9 cellular contexts compared by ENCODE assay signal in the genomic region with DNA sequence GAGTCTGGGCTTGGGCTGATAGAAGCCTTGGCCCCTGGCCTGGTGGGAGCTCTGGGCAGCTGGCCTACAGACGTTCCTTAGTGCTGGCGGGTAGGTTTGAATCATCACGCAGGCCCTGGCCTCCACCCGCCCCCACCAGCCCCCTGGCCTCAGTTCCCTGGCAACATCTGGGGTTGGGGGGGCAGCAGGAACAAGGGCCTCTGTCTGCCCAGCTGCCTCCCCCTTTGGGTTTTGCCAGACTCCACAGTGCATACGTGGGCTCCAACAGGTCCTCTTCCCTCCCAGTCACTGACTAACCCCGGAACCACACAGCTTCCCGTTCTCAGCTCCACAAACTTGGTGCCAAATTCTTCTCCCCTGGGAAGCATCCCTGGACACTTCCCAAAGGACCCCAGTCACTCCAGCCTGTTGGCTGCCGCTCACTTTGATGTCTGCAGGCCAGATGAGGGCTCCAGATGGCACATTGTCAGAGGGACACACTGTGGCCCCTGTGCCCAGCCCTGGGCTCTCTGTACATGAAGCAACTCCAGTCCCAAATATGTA. TPM values are rescaled to one million over a fixed set of nuclear protein-coding genes. Genes with fewer than 3 reads are reported as not detected.
A peak's percentile ranks its signal among the peaks of the same experiment; 100 is the strongest.
DNase-seq lines count a peak whose midpoint lies in the region; ATAC-seq and TF ChIP-seq lines count a peak whose summit lies in the region.
"Had no signal": no experiment of that assay in that cellular context is flagged by ENCODE, and none has a peak within 500 bp of the region (broad histone marks: within the 10 kb centered on the region; RNA-seq: fewer than 3 reads in every experiment).

No MANE protein-coding gene starts in this region.

- peak overlapping the region; percentile 88 for H3K4me3 Mint-ChIP-seq in activated CD4-positive, alpha-beta T cell treated with anti-CD3 and anti-CD28 coated beads, Interleukin-2, amount 10 ng/mL, durations not matched to agents 7 days and 5 days

- peak overlapping the region; percentile 33 to 92 for H3K27ac ChIP-seq in left lung
- H3K27ac ChIP-seq in tibial artery = peak overlapping the region; percentile 94 to 97

- TF ChIP-seq CTCF in left lung (IDR thresholded peaks at IDR 0.05) (no peak), tibial artery (IDR thresholded peaks at IDR 0.05) (no peak)

- H3K27me3 Mint-ChIP-seq in activated CD4-positive, alpha-beta T cell treated with anti-CD3 and anti-CD28 coated beads, Interleukin-2, amount 10 ng/mL, durations not matched to agents 7 days and 5 days = peaks cover 5% of the 10 kb centered on the region

- H3K36me3 Mint-ChIP-seq in activated CD4-positive, alpha-beta T cell treated with anti-CD3 and anti-CD28 coated beads, Interleukin-2, amount 10 ng/mL, durations not matched to agents 7 days and 5 days (ENCODE audit: low read depth) = peaks cover 3% of the 10 kb centered on the region

- no peaks in the 10 kb centered on the region for H3K27me3 ChIP-seq in adipocyte (replicated peaks; ENCODE audit: control insufficient read depth, insufficient read depth, low read length)
- H3K27me3 ChIP-seq in left lung = no peaks in the 10 kb centered on the region
- no peaks in the 10 kb centered on the region for H3K27me3 ChIP-seq in tibial artery
- H3K27me3 ChIP-seq: cardiac muscle cell had no signal

- H3K4me3 ChIP-seq in adipocyte (ENCODE audit: low read length) = peak overlapping the region; percentile 87
- H3K4me3 ChIP-seq in left lung = peak overlapping the region in 1 of 2 donors; percentile 93
- H3K4me3 ChIP-seq in tibial artery = peak overlapping the region in 1 of 2 donors; percentile 84

- POLR2A ChIA-PET in activated CD4-positive, alpha-beta T cell treated with anti-CD3 and anti-CD28 coated beads, Interleukin-2, amount 10 ng/mL, durations not matched to agents 7 days and 5 days (lab: Charles Lee) = interaction anchor here (0.7 kb wide), 1 partner anchor 292 kb away, joined by 3 read pairs; no protein-coding TSS in a partner anchor

- H3K9ac ChIP-seq in adipocyte (ENCODE audit: low read length) = peak overlapping the region; percentile 96

- H3K36me3 ChIP-seq in adipocyte (ENCODE audit: control insufficient read depth, insufficient read depth, low read length, severe bottlenecking) (no peaks in the 10 kb centered on the region), left lung (no peaks in the 10 kb centered on the region), tibial artery (no peaks in the 10 kb centered on the region)
- H3K36me3 ChIP-seq: cardiac muscle cell had no signal

- H3K27ac Mint-ChIP-seq in activated CD4-positive, alpha-beta T cell treated with anti-CD3 and anti-CD28 coated beads, Interleukin-2, amount 10 ng/mL, durations not matched to agents 7 days and 5 days = no peak overlapping the region

- H3K4me1 ChIP-seq in adipocyte (ENCODE audit: control insufficient read depth, insufficient read depth, low read length) (peaks cover 34% of the 10 kb centered on the region), left lung (peaks cover 10 to 36% of the 10 kb centered on the region in 2 donors), tibial artery (peaks cover 0 to 34% (median 26%) of the 10 kb centered on the region in 4 donors)

- intact Hi-C loops in left lung (cut with DNase I) = loop anchor here in 1 of 2 donors (2.0 kb wide), 1 partner anchor 308 kb away; no protein-coding TSS in a partner anchor
- intact Hi-C loops in tibial artery (cut with DNase I; ENCODE audit: low total_unique reads) = loop anchor here (2.0 to 10.0 kb wide), 3 partner anchors 64 to 306 kb away; no protein-coding TSS in a partner anchor

- H3K9me3 Mint-ChIP-seq in activated CD4-positive, alpha-beta T cell treated with anti-CD3 and anti-CD28 coated beads, Interleukin-2, amount 10 ng/mL, durations not matched to agents 7 days and 5 days = no peaks in the 10 kb centered on the region

- no peak for DNase-seq in activated CD4-positive, alpha-beta T cell treated with anti-CD3 and anti-CD28 coated beads, Interleukin-2, amount 10 ng/mL, durations not matched to agents 7 days and 5 days
- DNase-seq in activated CD4-positive, alpha-beta T cell treated with anti-CD3 and anti-CD28 coated beads for 1 hour = no peak
- peak; percentile 4 for DNase-seq in adipocyte (ENCODE audit: low read depth)
- peak in 1 of 2 donors; percentile 64 for DNase-seq in left lung
- peak in 1 of 2 donors; percentile 42 for DNase-seq in tibial artery
- no peak for DNase-seq in SKM-1 treated with dmso at 0.1 percent for 144 hours (lab: John Stamatoyannopoulos, UW; ENCODE audit: unreplicated experiment)
- DNase-seq in OCI-M2 (lab: John Stamatoyannopoulos, UW; ENCODE audit: unreplicated experiment) = no peak

- ATAC-seq in left lung (no peak), GM19455 (IDR thresholded peaks at IDR 0.05; ENCODE audit: unreplicated experiment) (no peak)

- peaks cover 24% of the 10 kb centered on the region for H3K4me1 Mint-ChIP-seq in activated CD4-positive, alpha-beta T cell treated with anti-CD3 and anti-CD28 coated beads, Interleukin-2, amount 10 ng/mL, durations not matched to agents 7 days and 5 days

- CTCF ChIA-PET in activated CD4-positive, alpha-beta T cell treated with anti-CD3 and anti-CD28 coated beads, Interleukin-2, amount 10 ng/mL, durations not matched to agents 7 days and 5 days (lab: Charles Lee) = interaction anchor here (0.7 to 4.4 kb wide), 35 partner anchors 9 to 452 kb away, joined by 3 to 45 read pairs (median 4); a partner anchor contains a TSS

- no peaks in the 10 kb centered on the region for H3K9me3 ChIP-seq in adipocyte (ENCODE audit: control insufficient read depth, low read length)
- no peaks in the 10 kb centered on the region for H3K9me3 ChIP-seq in left lung
- H3K9me3 ChIP-seq in tibial artery = no peaks in the 10 kb centered on the region

RNA-seq across cellular contexts. Expression of a gene that starts 1.0 kb away (rescaled TPM):
- total RNA-seq in activated CD4-positive, alpha-beta T cell treated with anti-CD3 and anti-CD28 coated beads, Interleukin-2, amount 10 ng/mL, durations not matched to agents 7 days and 5 days = 10 to 100 TPM; 23.7 to 25.8 TPM
- total RNA-seq in left lung = 100 to 1,000 TPM; 147 to 154 TPM

Comparison
In these comparisons a context has a peak if more than half of its experiments do, and no peak if none do; other contexts are left out.
1. RNA of a gene that starts 1.0 kb away (total RNA-seq): 147 to 154 TPM in left lung; 23.7 to 25.8 TPM in activated CD4-positive, alpha-beta T cell treated with anti-CD3 and anti-CD28 coated beads, Interleukin-2, amount 10 ng/mL, durations not matched to agents 7 days and 5 days; every median in the first group is over 4 times any median in the second.